29 cellular contexts compared by ENCODE assay signal in genomic region chr4:17956245-17956644, GRCh38.
"Had no signal": no experiment of that assay in that cellular context is flagged by ENCODE, and none has a peak within 500 bp of the region (broad histone marks: within the 10 kb centered on the region; RNA-seq: fewer than 3 reads in every experiment).

No MANE protein-coding gene starts in this region.

- H3K27ac ChIP-seq: coronary artery, dorsolateral prefrontal cortex, epithelial cell of prostate, esophagus muscularis mucosa, esophagus squamous epithelium, foreskin keratinocyte, gastrocnemius medialis, gastroesophageal sphincter, heart left ventricle, heart right ventricle, hepatocyte had no signal

- H3K4me1 ChIP-seq: esophagus muscularis mucosa, esophagus squamous epithelium, gastrocnemius medialis, gastroesophageal sphincter, heart left ventricle, heart right ventricle had no signal

- H3K27me3 ChIP-seq: dorsolateral prefrontal cortex, esophagus muscularis mucosa, esophagus squamous epithelium, foreskin keratinocyte, gastrocnemius medialis, gastroesophageal sphincter, heart left ventricle, heart right ventricle, hepatocyte had no signal

- H3K4me2 ChIP-seq: hepatocyte had no signal

- FAIRE-seq: endometrium, endothelial cell of umbilical vein, frontal cortex had no signal

- H3K9me3 Mint-ChIP-seq: effector memory CD8-positive, alpha-beta T cell had no signal

- ATAC-seq: effector memory CD8-positive, alpha-beta T cell; esophagus mucosa; foreskin keratinocyte; gastrocnemius medialis; gastroesophageal sphincter; heart left ventricle; heart right ventricle had no signal

- H3K27ac Mint-ChIP-seq: dendritic cell treated with granulocyte-macrophage colony-stimulating factor and Interleukin-4, amounts not matched to agents 40 ng/mL and 50 ng/mL, for 4 days; effector memory CD8-positive, alpha-beta T cell; endodermal cell had no signal

- H3K4me3 Mint-ChIP-seq: dendritic cell treated with granulocyte-macrophage colony-stimulating factor and Interleukin-4, amounts not matched to agents 40 ng/mL and 50 ng/mL, for 4 days; effector memory CD8-positive, alpha-beta T cell; endodermal cell had no signal

- H3K4me3 ChIP-seq: coronary artery, dorsolateral prefrontal cortex, esophagus muscularis mucosa, esophagus squamous epithelium, gastrocnemius medialis, gastroesophageal sphincter, heart left ventricle, heart right ventricle, hepatocyte had no signal

- H3K4me1 Mint-ChIP-seq: endodermal cell had no signal

- H2AFZ ChIP-seq: hepatocyte had no signal

- H3K27me3 Mint-ChIP-seq: dendritic cell treated with granulocyte-macrophage colony-stimulating factor and Interleukin-4, amounts not matched to agents 40 ng/mL and 50 ng/mL, for 4 days; effector memory CD8-positive, alpha-beta T cell had no signal

- H3K9me3 ChIP-seq: esophagus muscularis mucosa, esophagus squamous epithelium, gastrocnemius medialis, gastroesophageal sphincter had no signal

- DNase-seq: cortex of kidney; dermis blood vessel endothelial cell; dorsolateral prefrontal cortex; effector CD4-positive, alpha-beta T cell; effector CD8-positive, alpha-beta T cell; effector memory CD4-positive, alpha-beta T cell; effector memory CD8-positive, alpha-beta T cell; endodermal cell; erythroblast; esophagus squamous epithelium; foreskin fibroblast; foreskin keratinocyte; foreskin melanocyte; gastrocnemius medialis; glutamatergic neuron; head of caudate nucleus; heart left ventricle; heart right ventricle; hippocampal formation had no signal
